In the genomic region with DNA sequence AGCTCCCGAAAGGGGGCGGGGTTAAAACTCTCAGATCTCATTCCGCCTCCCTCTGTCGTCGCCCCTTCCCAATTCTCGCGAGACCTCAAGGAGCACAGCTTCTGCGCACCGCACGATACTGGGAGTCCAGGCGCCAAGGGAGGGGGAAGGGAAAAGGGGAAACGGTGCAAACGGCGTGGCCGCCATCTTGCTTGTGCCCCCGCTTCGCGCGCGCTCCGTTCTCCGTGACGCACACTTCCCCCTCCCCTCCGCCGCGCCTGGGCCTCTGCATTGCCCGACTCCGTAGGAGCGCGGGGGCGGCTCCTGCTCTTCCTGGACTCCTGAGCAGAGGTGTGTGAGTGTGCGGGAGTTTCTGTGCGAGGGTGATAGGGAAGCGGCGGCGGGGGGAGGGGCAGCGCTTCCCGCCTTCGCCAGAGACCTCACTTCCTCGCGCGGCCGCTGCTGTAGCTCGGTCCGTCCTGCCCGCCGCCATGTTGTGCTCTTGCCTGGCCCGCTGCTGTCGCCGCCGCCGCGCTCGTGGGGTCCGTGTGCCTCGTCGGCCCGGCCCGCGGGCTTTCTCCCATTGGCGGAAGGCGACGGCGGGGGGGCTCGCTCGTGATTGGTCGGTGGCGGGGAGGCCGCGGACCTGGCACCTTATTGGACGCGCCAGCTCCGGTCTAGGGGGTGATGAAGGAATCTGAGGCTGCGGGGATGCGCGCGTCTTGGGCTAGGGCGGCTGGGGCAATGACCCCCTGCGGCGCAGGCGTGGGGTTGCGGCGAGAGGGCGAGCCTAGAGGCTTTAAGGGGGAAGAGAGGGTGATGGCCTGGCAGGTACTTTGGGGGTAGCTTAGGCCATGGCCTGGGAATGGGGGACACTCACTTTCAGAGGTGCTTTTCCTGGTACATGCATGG, we compare ENCODE assay signal across 8 cellular contexts. TPM values are rescaled to one million over a fixed set of nuclear protein-coding genes. Genes with fewer than 3 reads are reported as not detected.
DNase-seq lines count a peak whose midpoint lies in the region; ATAC-seq, FAIRE-seq and TF ChIP-seq lines count a peak whose summit lies in the region.

A gene (plus strand): TSS at position 167 of the 891 bp plus-strand sequence. CDS start 47,140 bp downstream, outside the sequence.

- H3K9me3 ChIP-seq in adrenal gland (replicated peaks in 1 of 3) (no peaks in the 10 kb centered on the region), heart left ventricle (no peaks in the 10 kb centered on the region), upper lobe of left lung (no peaks in the 10 kb centered on the region)

- intact Hi-C loops in adrenal gland (cut with DNase I), result no loop called here
- intact Hi-C loops in heart left ventricle (cut with DNase I), result loop anchor here in 3 of 10 donors (1.0 to 5.0 kb wide), 3 partner anchors 17 to 46 kb away; no protein-coding TSS in a partner anchor
- intact Hi-C loops in posterior cingulate gyrus (cut with DNase I), result loop anchor here (2.0 to 10.0 kb wide), 2 partner anchors 17 to 163 kb away; no protein-coding TSS in a partner anchor

- H3K27ac ChIP-seq in adrenal gland (peak within 1 kb of the TSS; percentile 92 to 100 (median 98)), heart left ventricle (peak within 1 kb of the TSS; percentile 90 to 100 (median 100)), upper lobe of left lung (peak within 1 kb of the TSS; percentile 99 to 100 (median 100))

- H3K4me1 ChIP-seq in adrenal gland (replicated peaks in 1 of 2) (peaks cover 21 to 48% of the 10 kb centered on the region in 2 donors), heart left ventricle (peaks cover 0 to 51% (median 31%) of the 10 kb centered on the region in 12 donors), upper lobe of left lung (peaks cover 25 to 41% (median 33%) of the 10 kb centered on the region in 4 donors)

- peak in 1 of 4 donors; percentile 30 for TF ChIP-seq EP300 in upper lobe of left lung (IDR thresholded peaks at IDR 0.05)

- TF ChIP-seq POLR2A in GM12891 (IDR thresholded peaks at IDR 0.05; ENCODE audit: low read depth, low read length) (peak; percentile 95), adrenal gland (IDR thresholded peaks at IDR 0.05) (peak; percentile 93 to 96), heart left ventricle (IDR thresholded peaks at IDR 0.05) (peak in 1 of 2 donors; percentile 88), upper lobe of left lung (IDR thresholded peaks at IDR 0.05) (peak; percentile 80 to 98 (median 96))

- peak within 1 kb of the TSS; percentile 2 to 100 (median 76) for H3K4me3 ChIP-seq in adrenal gland
- H3K4me3 ChIP-seq in heart left ventricle, result peak within 1 kb of the TSS; percentile 58 to 98 (median 90)
- H3K4me3 ChIP-seq in upper lobe of left lung, result peak within 1 kb of the TSS; percentile 70 to 88 (median 80)

- no peaks in the 10 kb centered on the region for H3K27me3 ChIP-seq in adrenal gland
- H3K27me3 ChIP-seq in heart left ventricle, result no peaks in the 10 kb centered on the region
- no peaks in the 10 kb centered on the region for H3K27me3 ChIP-seq in upper lobe of left lung

- FAIRE-seq in GM12891 (lab: Jason Lieb, UNC), result peak; percentile 93

- TF ChIP-seq CTCF in adrenal gland (IDR thresholded peaks at IDR 0.05) (peak in 1 of 6 experiments; percentile 13), heart left ventricle (IDR thresholded peaks at IDR 0.05) (no peak), upper lobe of left lung (IDR thresholded peaks at IDR 0.05) (peak in 3 of 6 experiments; percentile 5 to 33 (median 11))

- WGBS in adrenal gland, 4 donors, result 0 to 1% (median 0%) methylated on average over 36 to 84 of the region's 84 CpGs
- WGBS in heart left ventricle, 4 donors, result 0 to 1% (median 1%) methylated on average over 61 to 84 of the region's 84 CpGs
- 0 to 1% methylated on average over 14 to 73 of the region's 84 CpGs for WGBS in upper lobe of left lung, 2 donors

- H3K36me3 ChIP-seq in adrenal gland (replicated peaks in 1 of 2) (no peaks in the 10 kb centered on the region), heart left ventricle (peaks cover 0 to 12% (median 4%) of the 10 kb centered on the region in 9 donors), upper lobe of left lung (peaks cover 0 to 5% (median 2%) of the 10 kb centered on the region in 4 donors)

- peak; percentile 84 for DNase-seq in GM12891 (ENCODE audit: insufficient read length, low spot score)
- DNase-seq in NCI-H146 (lab: John Stamatoyannopoulos, UW), result peak; percentile 98
- DNase-seq in T-helper 1 cell, result peak; percentile 88 to 98 (median 95)
- DNase-seq in adrenal gland, result peak; percentile 98 to 99 (median 99)
- DNase-seq in heart left ventricle, result peak; percentile 98 to 99 (median 98)
- DNase-seq in posterior cingulate gyrus, result peak; percentile 91 to 99 (median 95)
- DNase-seq in upper lobe of left lung, result peak; percentile 98 to 99

- ATAC-seq in HG02840 (IDR thresholded peaks at IDR 0.05; ENCODE audit: low FRiP score, unreplicated experiment) (peak; percentile 83), heart left ventricle (peak; percentile 96 to 97 (median 96)), upper lobe of left lung (ENCODE audit: low FRiP score in 2 of 2) (peak; percentile 96 to 97)

TF ChIP-seq in GM12891, 5 proteins besides CTCF, POLR2A, EP300 and RAD21:
- peak; percentile 82; the same call in 1 of the 2 replicates for TF ChIP-seq POU2F2 (IDR thresholded peaks at IDR 0.05; ENCODE audit: low read depth, low read length)
- TF ChIP-seq TAF1 (IDR thresholded peaks at IDR 0.05; ENCODE audit: low read depth, low read length), result peak; percentile 47; the same call in 1 of the 2 replicates
- peak; percentile 4 for TF ChIP-seq PAX5 (IDR thresholded peaks at IDR 0.05; ENCODE audit: insufficient read depth, low read length, severe bottlenecking)
- TF ChIP-seq POLR2AphosphoS5 (IDR thresholded peaks at IDR 0.05; ENCODE audit: low read depth, low read length), result peak; percentile 96
- TF ChIP-seq SPI1 (IDR thresholded peaks at IDR 0.05; ENCODE audit: low read depth, low read length), result peak; percentile 91

RNA-seq across cellular contexts. Expression of the gene that starts here (rescaled TPM):
- polyA plus RNA-seq in GM12891 (2012; ENCODE audit: low read depth, missing spikeins), result 33.9 TPM
- total RNA-seq in adrenal gland (10 to 100 TPM; 35.9 to 73.8 (median 51.2) TPM), heart left ventricle (10 to 100 TPM; 52.6 to 82.8 (median 69.4) TPM), upper lobe of left lung (10 to 100 TPM; 40.0 to 73.3 (median 50.9) TPM)
- polyA plus RNA-seq in adrenal gland (10 to 100 TPM; 37.5 to 65.2 (median 38.8) TPM), heart left ventricle (10 to 100 TPM; 45.2 to 52.8 TPM)

Comparison
In these comparisons a context has a peak if more than half of its experiments do, and no peak if none do; other contexts are left out.
1. Peak in every context shown above with its lines: DNase-seq, ATAC-seq, H3K4me3 ChIP-seq and H3K27ac ChIP-seq.